15 cellular contexts compared by ENCODE assay signal in the genomic region with DNA sequence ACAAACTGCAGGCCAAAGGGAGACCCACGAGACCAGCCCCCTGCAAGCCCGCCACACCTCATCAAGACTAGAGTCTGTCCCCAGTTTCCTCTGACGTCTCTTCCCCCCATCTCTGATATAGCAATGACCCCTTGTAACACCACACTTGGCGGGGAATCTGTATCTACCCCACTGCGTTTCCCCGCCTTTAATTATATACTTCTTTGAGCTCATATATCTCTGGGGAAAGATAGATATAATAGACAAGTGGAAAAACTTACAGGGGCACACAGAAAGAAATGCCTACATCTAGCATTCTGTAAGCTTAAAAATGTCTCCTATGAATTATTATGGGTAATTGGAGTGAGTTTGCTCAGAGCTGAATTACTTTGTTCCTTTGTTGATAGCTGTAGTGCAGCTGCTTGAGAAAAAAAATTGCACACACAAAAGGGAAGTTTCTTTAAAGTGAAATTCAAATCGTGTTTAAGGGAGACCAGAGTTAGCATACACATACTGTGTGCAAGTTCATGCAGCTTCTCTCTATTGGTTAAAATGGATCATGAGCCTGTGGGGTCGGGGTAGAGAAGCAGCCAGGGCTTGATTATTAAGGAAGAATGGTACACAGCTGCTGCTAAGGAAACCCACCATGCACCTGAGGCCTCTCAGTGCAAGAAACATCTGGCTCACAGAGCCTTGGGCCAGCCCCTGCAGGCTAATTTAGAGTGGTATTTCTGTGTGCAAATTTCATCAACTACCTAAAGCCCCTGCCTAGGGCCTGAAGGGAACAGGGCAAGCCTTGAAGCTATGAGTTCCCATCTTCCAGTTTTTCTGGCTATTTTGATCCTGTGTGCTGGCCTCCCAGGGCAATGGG.
"Had no signal": no experiment of that assay in that cellular context is flagged by ENCODE, and none has a peak within 500 bp of the region (broad histone marks: within the 10 kb centered on the region; RNA-seq: fewer than 3 reads in every experiment).

No MANE protein-coding gene starts in this region.

- H3K27me3 ChIP-seq: breast epithelium had no signal

- H3K4me1 Mint-ChIP-seq: activated CD8-positive, alpha-beta memory T cell treated with anti-CD3 and anti-CD28 coated beads, Interleukin-2, amount 10 ng/mL, durations not matched to agents 7 days and 5 days; stimulated activated naive CD8-positive, alpha-beta T cell treated with anti-CD3 and anti-CD28 coated beads, Interleukin-15, amount 100 ng/mL, for 72 hours had no signal

- H3K27ac ChIP-seq: breast epithelium, thoracic aorta had no signal

- H3K4me1 ChIP-seq: breast epithelium had no signal

- H3K36me3 ChIP-seq: thoracic aorta had no signal

- H3K27me3 Mint-ChIP-seq: activated CD8-positive, alpha-beta memory T cell treated with anti-CD3 and anti-CD28 coated beads, Interleukin-2, amount 10 ng/mL, durations not matched to agents 7 days and 5 days; activated naive CD8-positive, alpha-beta T cell; activated T-cell treated with anti-CD3 and anti-CD28 coated beads, Interleukin-2, amount 50 U/mL, for 24 hours; naive thymus-derived CD8-positive, alpha-beta T cell; stimulated activated naive CD8-positive, alpha-beta T cell treated with anti-CD3 and anti-CD28 coated beads, Interleukin-15, amount 100 ng/mL, for 72 hours had no signal

- DNase-seq: activated CD4-positive, alpha-beta T cell treated with anti-CD3 and anti-CD28 coated beads for 1 hour; activated CD4-positive, alpha-beta T cell treated with anti-CD3 and anti-CD28 coated beads, Interleukin-2, amount 50 U/mL, for 48 hours; activated CD8-positive, alpha-beta memory T cell treated with anti-CD3 and anti-CD28 coated beads, Interleukin-2, amount 10 ng/mL, durations not matched to agents 7 days and 5 days; activated effector memory CD4-positive, alpha-beta T cell treated with Interleukin-2 at 50 U/mL for 16 hours; activated T-cell treated with anti-CD3 and anti-CD28 coated beads, Interleukin-2, amount 50 U/mL, for 24 hours; left colon; naive thymus-derived CD8-positive, alpha-beta T cell; stimulated activated CD4-positive, alpha-beta T cell treated with anti-CD3 and anti-CD28 coated beads, Interleukin-4, amount 100 ng/mL, for 1 hour; stimulated activated CD8-positive, alpha-beta memory T cell treated with anti-CD3 and anti-CD28 coated beads, Interleukin-4, amount 100 ng/mL, for 48 hours; stimulated activated naive CD8-positive, alpha-beta T cell treated with anti-CD3 and anti-CD28 coated beads, Interleukin-15, amount 100 ng/mL, for 72 hours had no signal

- H3K4me3 ChIP-seq: breast epithelium, thoracic aorta had no signal

- H3K4me3 Mint-ChIP-seq: activated CD8-positive, alpha-beta memory T cell treated with anti-CD3 and anti-CD28 coated beads, Interleukin-2, amount 10 ng/mL, durations not matched to agents 7 days and 5 days; activated naive CD8-positive, alpha-beta T cell; activated T-cell treated with anti-CD3 and anti-CD28 coated beads, Interleukin-2, amount 50 U/mL, for 24 hours; stimulated activated naive CD8-positive, alpha-beta T cell treated with anti-CD3 and anti-CD28 coated beads, Interleukin-15, amount 100 ng/mL, for 72 hours; T-helper 2 cell treated with Interferon-gamma antibody and Interleukin-4, amounts not matched to agents 5 μg/mL and 100 μg/mL, for 36 hours had no signal

- H3K27ac Mint-ChIP-seq: activated CD8-positive, alpha-beta memory T cell treated with anti-CD3 and anti-CD28 coated beads, Interleukin-2, amount 10 ng/mL, durations not matched to agents 7 days and 5 days; activated naive CD8-positive, alpha-beta T cell; activated T-cell treated with anti-CD3 and anti-CD28 coated beads, Interleukin-2, amount 50 U/mL, for 24 hours; stimulated activated naive CD8-positive, alpha-beta T cell treated with anti-CD3 and anti-CD28 coated beads, Interleukin-15, amount 100 ng/mL, for 72 hours; T-helper 2 cell treated with Interferon-gamma antibody and Interleukin-4, amounts not matched to agents 5 μg/mL and 100 μg/mL, for 36 hours had no signal

- H3K9me3 Mint-ChIP-seq: activated T-cell treated with anti-CD3 and anti-CD28 coated beads, Interleukin-2, amount 50 U/mL, for 24 hours; naive thymus-derived CD8-positive, alpha-beta T cell; stimulated activated naive CD8-positive, alpha-beta T cell treated with anti-CD3 and anti-CD28 coated beads, Interleukin-15, amount 100 ng/mL, for 72 hours; T-helper 2 cell treated with Interferon-gamma antibody and Interleukin-4, amounts not matched to agents 5 μg/mL and 100 μg/mL, for 36 hours had no signal

- H3K9me3 ChIP-seq: breast epithelium, thoracic aorta had no signal

- ATAC-seq: activated CD8-positive, alpha-beta memory T cell treated with anti-CD3 and anti-CD28 coated beads, Interleukin-2, amount 10 ng/mL, durations not matched to agents 7 days and 5 days; esophagus mucosa; left colon; naive thymus-derived CD8-positive, alpha-beta T cell; stimulated activated naive CD8-positive, alpha-beta T cell treated with anti-CD3 and anti-CD28 coated beads, Interleukin-15, amount 100 ng/mL, for 72 hours had no signal
